Comparison of ENCODE assay signal across 13 cellular contexts in genomic region chr6:16583151-16583762, GRCh38.
A peak's percentile ranks its signal among the peaks of the same experiment; 100 is the strongest.
DNase-seq lines count a peak whose midpoint lies in the region; ATAC-seq and TF ChIP-seq lines count a peak whose summit lies in the region.
"Had no signal": no experiment of that assay in that cellular context is flagged by ENCODE, and none has a peak within 500 bp of the region (broad histone marks: within the 10 kb centered on the region; RNA-seq: fewer than 3 reads in every experiment).

No MANE protein-coding gene starts in this region.

- WGBS in esophagus squamous epithelium, 2 donors, result 88 to 91% methylated on average over 9 to 11 of the region's 12 CpGs

- H3K27ac Mint-ChIP-seq in stimulated activated memory B cell treated with anti-CD40 and anti-IgM and Interleukin-4, amounts not matched to agents 10 μg/mL and 1 μg/mL and 100 μg/mL, for 72 hours, result peak overlapping the region; percentile 21
- H3K27ac Mint-ChIP-seq in activated naive CD4-positive, alpha-beta T cell treated with anti-CD3 and anti-CD28 coated beads, Interleukin-2, amount 50 U/mL, for 72 hours, result peak overlapping the region in 1 of 2 donors; percentile 66

- peak overlapping the region in 2 of 4 donors; percentile 13 to 26 for H3K27ac ChIP-seq in esophagus squamous epithelium

- H3K4me1 Mint-ChIP-seq in stimulated activated memory B cell treated with anti-CD40 and anti-IgM and Interleukin-4, amounts not matched to agents 10 μg/mL and 1 μg/mL and 100 μg/mL, for 72 hours, result peaks cover 28% of the 10 kb centered on the region

- H3K36me3 ChIP-seq in esophagus squamous epithelium, result peaks cover 0 to 36% (median 0%) of the 10 kb centered on the region in 3 donors

- peaks cover 9% of the 10 kb centered on the region for H3K9me3 Mint-ChIP-seq in stimulated activated memory B cell treated with anti-CD40 and anti-IgM and Interleukin-4, amounts not matched to agents 10 μg/mL and 1 μg/mL and 100 μg/mL, for 72 hours
- H3K9me3 Mint-ChIP-seq in activated naive CD4-positive, alpha-beta T cell treated with anti-CD3 and anti-CD28 coated beads, Interleukin-2, amount 50 U/mL, for 72 hours, result peaks cover 0 to 3% of the 10 kb centered on the region in 2 donors

- peak overlapping the region; percentile 33 for H3K4me3 Mint-ChIP-seq in stimulated activated memory B cell treated with anti-CD40 and anti-IgM and Interleukin-4, amounts not matched to agents 10 μg/mL and 1 μg/mL and 100 μg/mL, for 72 hours

- intact Hi-C loops in head of caudate nucleus (cut with DNase I), result no loop called here
- intact Hi-C loops in esophagus squamous epithelium (cut with DNase I), result no loop called here

- H3K4me3 ChIP-seq in esophagus squamous epithelium, result peak overlapping the region in 2 of 4 donors; percentile 9 to 24

- DNase-seq in OCI-M1 (lab: John Stamatoyannopoulos, UW) (peak; percentile 75), head of caudate nucleus (peak in 22 of 42 donors; percentile 9 to 70 (median 30)), mucosa of gallbladder (ENCODE audit: low spot score) (no peak), esophagus squamous epithelium (lab: John Stamatoyannopoulos, UW) (no peak)
- no peak for DNase-seq in activated naive CD4-positive, alpha-beta T cell treated with anti-CD3 and anti-CD28 coated beads, Interleukin-2, amount 50 U/mL, for 72 hours (ENCODE audit: low spot score in 2 of 2)
- DNase-seq: activated CD4-positive, CD25-positive, alpha-beta regulatory T cell; aorta; Caco-2; NCI-H187; SK-N-SH had no signal

- no peaks in the 10 kb centered on the region for H3K9me3 ChIP-seq in esophagus squamous epithelium
- H3K9me3 ChIP-seq: Caco-2, SK-N-SH had no signal

- no peak for TF ChIP-seq POLR2A in esophagus squamous epithelium (IDR thresholded peaks at IDR 0.05)

- H3K4me1 ChIP-seq in esophagus squamous epithelium, result no peaks in the 10 kb centered on the region

- peaks cover 87% of the 10 kb centered on the region for H3K36me3 Mint-ChIP-seq in stimulated activated memory B cell treated with anti-CD40 and anti-IgM and Interleukin-4, amounts not matched to agents 10 μg/mL and 1 μg/mL and 100 μg/mL, for 72 hours
- H3K36me3 Mint-ChIP-seq in activated naive CD4-positive, alpha-beta T cell treated with anti-CD3 and anti-CD28 coated beads, Interleukin-2, amount 50 U/mL, for 72 hours, result peaks cover 0 to 5% of the 10 kb centered on the region in 2 donors

- no peaks in the 10 kb centered on the region for H3K27me3 ChIP-seq in esophagus squamous epithelium

- no peaks in the 10 kb centered on the region for H3K27me3 Mint-ChIP-seq in stimulated activated memory B cell treated with anti-CD40 and anti-IgM and Interleukin-4, amounts not matched to agents 10 μg/mL and 1 μg/mL and 100 μg/mL, for 72 hours

- TF ChIP-seq CTCF in esophagus squamous epithelium (IDR thresholded peaks at IDR 0.05), result no peak

- peak; percentile 56 for ATAC-seq in GM19351 (IDR thresholded peaks at IDR 0.05; ENCODE audit: unreplicated experiment)
- no peak for ATAC-seq in stimulated activated memory B cell treated with anti-CD40 and anti-IgM and Interleukin-4, amounts not matched to agents 10 μg/mL and 1 μg/mL and 100 μg/mL, for 72 hours
- ATAC-seq in activated naive CD4-positive, alpha-beta T cell treated with anti-CD3 and anti-CD28 coated beads, Interleukin-2, amount 50 U/mL, for 72 hours, result no peak
- no peak for ATAC-seq in GM21390 (IDR thresholded peaks at IDR 0.05; ENCODE audit: unreplicated experiment)

Comparison
In these comparisons a context has a peak if more than half of its experiments do, and no peak if none do; other contexts are left out.
1. DNase-seq: peak in OCI-M1 (single experiment) and head of caudate nucleus (22 of 42); none in mucosa of gallbladder (single experiment), esophagus squamous epithelium (single experiment) and activated naive CD4-positive, alpha-beta T cell treated with anti-CD3 and anti-CD28 coated beads, Interleukin-2, amount 50 U/mL, for 72 hours (0 of 2).